ENCODE assay signal across 8 cellular contexts in genomic region chr12:7638764-7639570, GRCh38. TPM values are rescaled to one million over a fixed set of nuclear protein-coding genes. Genes with fewer than 3 reads are reported as not detected.
DNase-seq lines count a peak whose midpoint lies in the region; ATAC-seq and TF ChIP-seq lines count a peak whose summit lies in the region.

No MANE protein-coding gene starts in this region.

- H3K27me3 Mint-ChIP-seq in WTC11 (ENCODE audit: low read depth) = no peaks in the 10 kb centered on the region

- H3K4me3 Mint-ChIP-seq in WTC11 = peak overlapping the region; percentile 80

- TF ChIP-seq CTCF in GM12873 (IDR thresholded peaks at IDR 0.05; ENCODE audit: insufficient read depth, low read depth, low read length, missing control alignments) = peak; percentile 82
- TF ChIP-seq CTCF in WTC11 (IDR thresholded peaks at IDR 0.05) = peak; percentile 93

- CTCF ChIA-PET in WTC11 (lab: Charles Lee) = interaction anchor here (1.2 kb wide), 1 partner anchor 22 kb away, joined by 3 read pairs; no protein-coding TSS in a partner anchor

- H3K27ac Mint-ChIP-seq in WTC11 = peak overlapping the region; percentile 78

- POLR2A ChIA-PET in WTC11 (lab: Charles Lee) = no interaction called here

- ATAC-seq in HG03064 (IDR thresholded peaks at IDR 0.05; ENCODE audit: low read depth, unreplicated experiment) = peak; percentile 75
- peak; percentile 73 for ATAC-seq in WTC11
- ATAC-seq in HG03469 (IDR thresholded peaks at IDR 0.05; ENCODE audit: unreplicated experiment) = no peak

- H3K36me3 Mint-ChIP-seq in WTC11 = no peaks in the 10 kb centered on the region

- peak; percentile 57 for DNase-seq in NCI-H2196 (lab: John Stamatoyannopoulos, UW; ENCODE audit: unreplicated experiment)
- DNase-seq in WTC11 (ENCODE audit: low spot score) = peak; percentile 74
- peak in 58 of 61 donors; percentile 1 to 90 (median 52) for DNase-seq in caudate nucleus (lab: John Stamatoyannopoulos, UW)
- peak; percentile 92 for DNase-seq in islet precursor cell
- peak; percentile 79 for DNase-seq in stimulated activated CD4-positive, alpha-beta T cell treated with anti-CD3 and anti-CD28 coated beads, Interleukin-15, amount 100 ng/mL, for 24 hours

- no peak overlapping the region for H3K27ac ChIP-seq in caudate nucleus (ENCODE audit: low read depth, low read length)

- H3K4me1 Mint-ChIP-seq in WTC11 = peaks cover 52% of the 10 kb centered on the region

- H3K9me3 Mint-ChIP-seq in WTC11 = no peaks in the 10 kb centered on the region

TF ChIP-seq in WTC11, 78 proteins besides CTCF, POLR2A, EP300 and RAD21:
- peak; percentile 40; the same call in 1 of the 2 replicates for TF ChIP-seq ETV6 (CRISPR knock-in tag; IDR thresholded peaks at IDR 0.05)
- TF ChIP-seq ELF4 (CRISPR knock-in tag; IDR thresholded peaks at IDR 0.05; ENCODE audit: low read depth) = no peak
- TF ChIP-seq JUN (CRISPR knock-in tag; IDR thresholded peaks at IDR 0.05) = no peak
- TF ChIP-seq, protein P1, sequence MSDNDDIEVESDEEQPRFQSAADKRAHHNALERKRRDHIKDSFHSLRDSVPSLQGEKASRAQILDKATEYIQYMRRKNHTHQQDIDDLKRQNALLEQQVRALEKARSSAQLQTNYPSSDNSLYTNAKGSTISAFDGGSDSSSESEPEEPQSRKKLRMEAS (CRISPR knock-in tag; IDR thresholded peaks at IDR 0.05) = 0 out of 2 replicates have a peak, but pooled peaks have one; percentile 22

RNA-seq across cellular contexts. Expression of gene APOBEC1, which starts 26.7 kb away (rescaled TPM):
- total RNA-seq in WTC11 (2021) = not detected in 3 replicates

RNA-seq across cellular contexts. Expression of gene GDF3, which starts 56.6 kb away (rescaled TPM):
- 34.4 to 42.0 TPM (median 38.2 TPM) in 3 replicates for total RNA-seq in WTC11 (2021)
